Comparison of ENCODE assay signal across 12 cellular contexts in genomic region chr19:51002542-51003311, GRCh38. TPM values are rescaled to one million over a fixed set of nuclear protein-coding genes. Genes with fewer than 3 reads are reported as not detected.
A peak's percentile ranks its signal among the peaks of the same experiment; 100 is the strongest.
DNase-seq lines count a peak whose midpoint lies in the region; ATAC-seq and TF ChIP-seq lines count a peak whose summit lies in the region.
"Had no signal": no experiment of that assay in that cellular context is flagged by ENCODE, and none has a peak within 500 bp of the region (broad histone marks: within the 10 kb centered on the region; RNA-seq: fewer than 3 reads in every experiment).

No MANE protein-coding gene starts in this region.

- no peaks in the 10 kb centered on the region for H3K9me3 Mint-ChIP-seq in activated naive CD4-positive, alpha-beta T cell treated with anti-CD3 and anti-CD28 coated beads, Interleukin-2, amount 10 ng/mL, durations not matched to agents 7 days and 5 days

- intact Hi-C loops in OCI-LY7 (cut with micrococcal nuclease; ENCODE audit: unreplicated experiment): no loop called here

- H3K9me2 ChIP-seq in OCI-LY7 (ENCODE audit: insufficient read depth, low read length): no peaks in the 10 kb centered on the region

- CTCF ChIA-PET in activated naive CD4-positive, alpha-beta T cell treated with anti-CD3 and anti-CD28 coated beads, Interleukin-2, amount 10 ng/mL, durations not matched to agents 7 days and 5 days (lab: Charles Lee): interaction anchor here (1.2 kb wide), 1 partner anchor 73 kb away, joined by 3 read pairs; no protein-coding TSS in a partner anchor
- CTCF ChIA-PET in OCI-LY7 (lab: Charles Lee; ENCODE audit: unreplicated experiment): no interaction called here

- H2AFZ ChIP-seq in OCI-LY7 (ENCODE audit: low read length): no peak overlapping the region

- H3K27ac Mint-ChIP-seq in activated naive CD4-positive, alpha-beta T cell treated with anti-CD3 and anti-CD28 coated beads, Interleukin-2, amount 10 ng/mL, durations not matched to agents 7 days and 5 days: no peak overlapping the region

- H3K27ac ChIP-seq in OCI-LY7 (ENCODE audit: low read depth, low read length, poor library complexity, severe bottlenecking) (no peak overlapping the region), foreskin keratinocyte (peak overlapping the region; percentile 45)
- H3K27ac ChIP-seq: upper lobe of left lung had no signal

- no peaks in the 10 kb centered on the region for H3K36me3 Mint-ChIP-seq in activated naive CD4-positive, alpha-beta T cell treated with anti-CD3 and anti-CD28 coated beads, Interleukin-2, amount 10 ng/mL, durations not matched to agents 7 days and 5 days

- no peak overlapping the region for H3K4me3 ChIP-seq in OCI-LY7 (ENCODE audit: low read depth, low read length, poor library complexity, severe bottlenecking)
- H3K4me3 ChIP-seq: HAP-1, upper lobe of left lung had no signal

- H3K36me3 ChIP-seq in OCI-LY7 (ENCODE audit: insufficient read depth, low read length): no peaks in the 10 kb centered on the region
- H3K36me3 ChIP-seq: HAP-1, upper lobe of left lung had no signal

- H3K79me2 ChIP-seq in OCI-LY7 (ENCODE audit: insufficient read depth, low read depth, low read length): no peaks in the 10 kb centered on the region

- H4K20me1 ChIP-seq in OCI-LY7 (ENCODE audit: insufficient read depth, low read length): no peaks in the 10 kb centered on the region

- no peaks in the 10 kb centered on the region for H3K4me1 Mint-ChIP-seq in activated naive CD4-positive, alpha-beta T cell treated with anti-CD3 and anti-CD28 coated beads, Interleukin-2, amount 10 ng/mL, durations not matched to agents 7 days and 5 days

- POLR2A ChIA-PET in OCI-LY7 (lab: Charles Lee): no interaction called here

- no peak overlapping the region for H3K4me2 ChIP-seq in OCI-LY7 (ENCODE audit: low read length)

- DNase-seq in activated naive CD4-positive, alpha-beta T cell treated with anti-CD3 and anti-CD28 coated beads, Interleukin-2, amount 10 ng/mL, durations not matched to agents 7 days and 5 days: peak; percentile 32
- no peak for DNase-seq in activated naive CD4-positive, alpha-beta T cell (lab: John Stamatoyannopoulos, UW)
- DNase-seq in OCI-LY7 (ENCODE audit: low spot score) (peak; percentile 25), foreskin keratinocyte (peak in 1 of 2 donors; percentile 76), GDM1 (lab: John Stamatoyannopoulos, UW) (no peak)
- peak; percentile 30 for DNase-seq in stimulated activated naive CD8-positive, alpha-beta T cell treated with anti-CD3 and anti-CD28 coated beads, Interleukin-15, Interleukin-2, amounts not matched to agents 100 U/mL and 50 U/mL, for 24 hours
- DNase-seq: NCI-H2081 had no signal

- H3K4me3 Mint-ChIP-seq in activated naive CD4-positive, alpha-beta T cell treated with anti-CD3 and anti-CD28 coated beads, Interleukin-2, amount 10 ng/mL, durations not matched to agents 7 days and 5 days: no peak overlapping the region

- H3K27me3 Mint-ChIP-seq in activated naive CD4-positive, alpha-beta T cell treated with anti-CD3 and anti-CD28 coated beads, Interleukin-2, amount 10 ng/mL, durations not matched to agents 7 days and 5 days: peaks cover 37% of the 10 kb centered on the region

- H3K4me1 ChIP-seq in OCI-LY7 (ENCODE audit: insufficient read depth, low read length, poor library complexity, severe bottlenecking) (no peaks in the 10 kb centered on the region), foreskin keratinocyte (peaks cover 13% of the 10 kb centered on the region)
- H3K4me1 ChIP-seq: HAP-1 had no signal

- H3K9me3 ChIP-seq in OCI-LY7 (ENCODE audit: low read length): no peaks in the 10 kb centered on the region
- H3K9me3 ChIP-seq: HAP-1, upper lobe of left lung had no signal

- TF ChIP-seq CTCF in OCI-LY7 (conservative IDR thresholded peaks at IDR 0.05; ENCODE audit: low read length): no peak
- TF ChIP-seq CTCF in foreskin keratinocyte (conservative IDR thresholded peaks at IDR 0.05): no peak

- ATAC-seq in foreskin keratinocyte: peak; percentile 74
- no peak for ATAC-seq in stimulated activated naive CD8-positive, alpha-beta T cell treated with anti-CD3 and anti-CD28 coated beads, Interleukin-15, Interleukin-2, amounts not matched to agents 100 U/mL and 50 U/mL, for 24 hours
- ATAC-seq in GM18498 (IDR thresholded peaks at IDR 0.05; ENCODE audit: unreplicated experiment): no peak
- ATAC-seq in GM19351 (IDR thresholded peaks at IDR 0.05; ENCODE audit: unreplicated experiment): no peak

- no TSS peak for BruUV-seq in OCI-LY7 (replicated peaks; lab: Mats Ljungman, UMichigan)

- no peaks in the 10 kb centered on the region for H3K27me3 ChIP-seq in foreskin keratinocyte

RNA-seq across cellular contexts. Expression of gene KLK8, which starts 1.3 kb away (rescaled TPM):
- total RNA-seq in OCI-LY7 (2014; rRNA removed; shearing (Covaris generic)): not detected in 2 replicates
- total RNA-seq in OCI-LY7 (2022) (not detected in 2 replicates), foreskin keratinocyte (88.9 and 91.7 TPM in 2 replicates)
- polyA plus RNA-seq in foreskin keratinocyte: 114 and 124 TPM in 2 replicates
- total RNA-seq: pulmonary artery endothelial cell, upper lobe of left lung had no signal

RNA-seq across cellular contexts. Expression of gene KLK10, which starts 16.8 kb away (rescaled TPM):
- total RNA-seq in OCI-LY7 (2014; rRNA removed; shearing (Covaris generic)): not detected in 2 replicates
- total RNA-seq in OCI-LY7 (2022): not detected in 2 replicates
- total RNA-seq in foreskin keratinocyte: 23.5 and 104 TPM in 2 replicates
- 38.6 and 179 TPM in 2 replicates for polyA plus RNA-seq in foreskin keratinocyte
- total RNA-seq: pulmonary artery endothelial cell had no signal

RNA-seq across cellular contexts. Expression of gene KLK7, which starts 19.0 kb away (rescaled TPM):
- total RNA-seq in OCI-LY7 (2014; rRNA removed; shearing (Covaris generic)): not detected in 2 replicates
- total RNA-seq in OCI-LY7 (2022) (not detected in 2 replicates), foreskin keratinocyte (6.3 and 8.1 TPM in 2 replicates)
- 6.3 and 6.4 TPM in 2 replicates for polyA plus RNA-seq in foreskin keratinocyte
- total RNA-seq: pulmonary artery endothelial cell had no signal

RNA-seq across cellular contexts. Expression of gene KLK11, which starts 23.7 kb away (rescaled TPM):
- total RNA-seq in OCI-LY7 (2014; rRNA removed; shearing (Covaris generic)): not detected in 2 replicates
- total RNA-seq in OCI-LY7 (2022) (not detected in 2 replicates), foreskin keratinocyte (3.7 and 7.5 TPM in 2 replicates)
- polyA plus RNA-seq in foreskin keratinocyte: 4.2 and 7.3 TPM in 2 replicates
- total RNA-seq: pulmonary artery endothelial cell had no signal

RNA-seq across cellular contexts. Expression of gene KLK12, which starts 32.1 kb away (rescaled TPM):
- total RNA-seq in OCI-LY7 (2014; rRNA removed; shearing (Covaris generic)): not detected in 2 replicates
- not detected in 2 replicates for total RNA-seq in OCI-LY7 (2022)
- 0.17 TPM in 1 of 2 replicates, not detected in the other for total RNA-seq in foreskin keratinocyte
- polyA plus RNA-seq in foreskin keratinocyte: 0.07 and 0.10 TPM in 2 replicates
- total RNA-seq: pulmonary artery endothelial cell had no signal

Comparison
In these comparisons a context has a peak if more than half of its experiments do, and no peak if none do; other contexts are left out.
1. DNase-seq: peak in activated naive CD4-positive, alpha-beta T cell treated with anti-CD3 and anti-CD28 coated beads, Interleukin-2, amount 10 ng/mL, durations not matched to agents 7 days and 5 days (single experiment), OCI-LY7 (single experiment) and stimulated activated naive CD8-positive, alpha-beta T cell treated with anti-CD3 and anti-CD28 coated beads, Interleukin-15, Interleukin-2, amounts not matched to agents 100 U/mL and 50 U/mL, for 24 hours (single experiment); none in activated naive CD4-positive, alpha-beta T cell (0 of 4) and GDM1 (single experiment).
2. RNA of gene KLK8, which starts 1.3 kb away (total RNA-seq): 88.9 to 91.7 TPM in foreskin keratinocyte; not detected in OCI-LY7; every median in the first group is over 10 times any median in the second.
3. RNA of gene KLK10, which starts 16.8 kb away (total RNA-seq): 23.5 to 104 TPM in foreskin keratinocyte; not detected in OCI-LY7; every median in the first group is over 10 times any median in the second.